Comparison of ENCODE assay signal across 8 cellular contexts in genomic region chr7:97871659-97872024, GRCh38. TPM values are rescaled to one million over a fixed set of nuclear protein-coding genes. Genes with fewer than 3 reads are reported as not detected.
DNase-seq lines count a peak whose midpoint lies in the region; ATAC-seq and TF ChIP-seq lines count a peak whose summit lies in the region.

No MANE protein-coding gene starts in this region.

- no peaks in the 10 kb centered on the region for H3K4me1 ChIP-seq in BE2C
- peaks cover 3% of the 10 kb centered on the region; the same call in 1 of the 2 replicates for H3K4me1 ChIP-seq in iPS DF 6.9 (ENCODE audit: control insufficient read depth, insufficient read depth, low read length)

- DNase-seq in BE2C, result peak; percentile 13
- DNase-seq in NCI-H1105 (lab: John Stamatoyannopoulos, UW), result peak; percentile 53
- DNase-seq in activated gamma-delta T cell treated with anti-CD3 and anti-CD28 coated beads, Interleukin-2, amount 50 U/mL, for 16 hours (ENCODE audit: low read depth), result peak; percentile 9
- no peak for DNase-seq in iPS DF 6.9 (ENCODE audit: low read depth, low spot score)
- DNase-seq in dermis blood vessel endothelial cell, result no peak
- DNase-seq in central memory CD4-positive, alpha-beta T cell, result no peak

- ATAC-seq in GM19351 (IDR thresholded peaks at IDR 0.05; ENCODE audit: unreplicated experiment), result peak; percentile 16

- WGBS in iPS DF 6.9 (ENCODE audit: insufficient coverage, insufficient read length), result no CpG with 5 or more reads among the region's 21 CpGs

- H3K4me3 ChIP-seq in BE2C (ENCODE audit: low read depth, low read length) (peak overlapping the region; percentile 91), iPS DF 6.9 (ENCODE audit: low read length) (peak overlapping the region; percentile 98), skin epidermis (peak overlapping the region; percentile 44 to 84 (median 60))

- H3K9me3 ChIP-seq in BE2C (no peaks in the 10 kb centered on the region), iPS DF 6.9 (ENCODE audit: control insufficient read depth, insufficient read depth, low read length) (no peaks in the 10 kb centered on the region)

- H3K27me3 ChIP-seq in BE2C (no peaks in the 10 kb centered on the region), iPS DF 6.9 (ENCODE audit: control insufficient read depth, insufficient read depth, low read length) (peaks cover 2% of the 10 kb centered on the region; the same call in 1 of the 2 replicates)

- H3K36me3 ChIP-seq in BE2C (0 out of 2 replicates have a peak, but pooled peaks cover under 1% of the 10 kb centered on the region), iPS DF 6.9 (ENCODE audit: control insufficient read depth, insufficient read depth, low read length) (peaks cover 3% of the 10 kb centered on the region; the same call in 1 of the 2 replicates)

- TF ChIP-seq CTCF in BE2C (IDR thresholded peaks at IDR 0.05; ENCODE audit: low read depth, low read length), result no peak

- H3K27ac ChIP-seq in iPS DF 6.9 (ENCODE audit: low read length), result no peak overlapping the region
- H3K27ac ChIP-seq in skin epidermis, result peak overlapping the region in 14 of 21 experiments; percentile 15 to 75 (median 58)

RNA-seq across cellular contexts. Expression of gene ASNS, which starts 0.6 kb away (rescaled TPM):
- polyA plus RNA-seq in BE2C (2012; ENCODE audit: insufficient read depth, insufficient read length, low read depth), result 219 TPM
- 3.4 and 7.7 TPM in 2 replicates for total RNA-seq in dermis blood vessel endothelial cell

Comparison
In these comparisons a context has a peak if more than half of its experiments do, and no peak if none do; other contexts are left out.
1. DNase-seq: peak in BE2C (single experiment), NCI-H1105 (single experiment) and activated gamma-delta T cell treated with anti-CD3 and anti-CD28 coated beads, Interleukin-2, amount 50 U/mL, for 16 hours (single experiment); none in iPS DF 6.9 (single experiment), dermis blood vessel endothelial cell (single experiment) and central memory CD4-positive, alpha-beta T cell (single experiment).
2. Peak in every context shown above with its lines, with median percentiles within 50 percentile points of each other: H3K4me3 ChIP-seq.